Comparison of ENCODE assay signal across 1 cellular context in the genomic region with DNA sequence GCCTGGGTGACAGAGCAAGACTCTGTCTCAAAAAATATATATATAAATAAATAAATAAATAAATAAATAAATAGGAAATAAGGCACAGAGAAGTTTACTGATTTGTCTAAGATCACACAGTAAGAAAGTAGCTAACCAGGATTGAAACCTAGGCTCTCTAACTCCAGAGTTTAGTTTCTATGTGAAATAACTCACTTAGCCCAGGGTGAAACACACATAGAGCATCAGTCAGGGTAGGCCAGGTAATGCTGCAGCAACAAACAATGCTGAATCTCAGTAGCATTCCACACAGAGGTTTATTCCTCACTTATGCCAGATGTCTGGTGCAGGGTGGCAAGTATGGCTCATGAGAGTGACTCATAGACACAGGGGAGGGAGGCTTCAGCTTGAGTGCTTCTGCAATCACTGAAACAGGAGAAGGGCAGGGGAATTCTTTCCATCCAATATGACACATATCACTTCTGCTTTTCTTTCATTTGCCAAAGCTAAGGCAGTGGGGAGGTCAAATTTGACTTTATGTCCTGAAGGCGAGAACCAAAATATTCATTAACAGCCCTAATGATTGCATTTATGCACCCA.
TF ChIP-seq lines count a peak whose summit lies in the region.

No MANE protein-coding gene starts in this region.

TF ChIP-seq in HEK293, 187 proteins besides CTCF, POLR2A, EP300 and RAD21 (continued from another document and continues in another):
- TF ChIP-seq, protein P1, sequence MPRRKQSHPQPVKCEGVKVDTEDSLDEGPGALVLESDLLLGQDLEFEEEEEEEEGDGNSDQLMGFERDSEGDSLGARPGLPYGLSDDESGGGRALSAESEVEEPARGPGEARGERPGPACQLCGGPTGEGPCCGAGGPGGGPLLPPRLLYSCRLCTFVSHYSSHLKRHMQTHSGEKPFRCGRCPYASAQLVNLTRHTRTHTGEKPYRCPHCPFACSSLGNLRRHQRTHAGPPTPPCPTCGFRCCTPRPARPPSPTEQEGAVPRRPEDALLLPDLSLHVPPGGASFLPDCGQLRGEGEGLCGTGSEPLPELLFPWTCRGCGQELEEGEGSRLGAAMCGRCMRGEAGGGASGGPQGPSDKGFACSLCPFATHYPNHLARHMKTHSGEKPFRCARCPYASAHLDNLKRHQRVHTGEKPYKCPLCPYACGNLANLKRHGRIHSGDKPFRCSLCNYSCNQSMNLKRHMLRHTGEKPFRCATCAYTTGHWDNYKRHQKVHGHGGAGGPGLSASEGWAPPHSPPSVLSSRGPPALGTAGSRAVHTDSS (tag by site-specific recombination; IDR thresholded peaks at IDR 0.05): no peak
- TF ChIP-seq MYNN (tag by site-specific recombination; IDR thresholded peaks at IDR 0.05; ENCODE audit: borderline replicate concordance) (no peak), ZNF324 (tag by site-specific recombination; IDR thresholded peaks at IDR 0.05) (peak; percentile 60), ZNF433 (tag by site-specific recombination; IDR thresholded peaks at IDR 0.05; ENCODE audit: low read depth) (peak; percentile 79), WT1 (tag by site-specific recombination; IDR thresholded peaks at IDR 0.05) (peak; percentile 92), ZNF426 (tag by site-specific recombination; IDR thresholded peaks at IDR 0.05) (peak; percentile 83), ZNF571 (tag by site-specific recombination; IDR thresholded peaks at IDR 0.05) (no peak), ZNF423 (tag by site-specific recombination; IDR thresholded peaks at IDR 0.05) (no peak), ZBTB21 (tag by site-specific recombination; IDR thresholded peaks at IDR 0.05) (0 out of 2 replicates have a peak, but pooled peaks have one; percentile 44), ZNF341 (tag by site-specific recombination; IDR thresholded peaks at IDR 0.05; ENCODE audit: low read depth) (peak; percentile 13; the same call in 1 of the 2 replicates), SP2 (tag by site-specific recombination; IDR thresholded peaks at IDR 0.05) (no peak), ZNF626 (tag by site-specific recombination; IDR thresholded peaks at IDR 0.05) (no peak), MEIS1 (CRISPR knock-in tag; IDR thresholded peaks at IDR 0.05; ENCODE audit: borderline replicate concordance) (no peak), ZNF600 (tag by site-specific recombination; IDR thresholded peaks at IDR 0.05) (peak; percentile 48), RBAK (tag by site-specific recombination; IDR thresholded peaks at IDR 0.05) (peak; percentile 87), ZNF138 (tag by site-specific recombination; IDR thresholded peaks at IDR 0.05; ENCODE audit: borderline replicate concordance) (no peak), ZFP41 (tag by site-specific recombination; IDR thresholded peaks at IDR 0.05; ENCODE audit: borderline replicate concordance) (no peak), ZNF654 (tag by site-specific recombination; IDR thresholded peaks at IDR 0.05; ENCODE audit: low read depth) (no peak; the same call in 1 of the 2 replicates), ZSCAN16 (tag by site-specific recombination; IDR thresholded peaks at IDR 0.05) (no peak), ZNF768 (tag by site-specific recombination; IDR thresholded peaks at IDR 0.05) (peak; percentile 55; the same call in 1 of the 2 replicates), ZNF16 (tag by site-specific recombination; IDR thresholded peaks at IDR 0.05; ENCODE audit: low read depth) (no peak), ZNF561 (tag by site-specific recombination; IDR thresholded peaks at IDR 0.05; ENCODE audit: borderline replicate concordance) (no peak), ZNF174 (tag by site-specific recombination; IDR thresholded peaks at IDR 0.05) (no peak), ZFP37 (tag by site-specific recombination; IDR thresholded peaks at IDR 0.05) (no peak; the same call in 1 of the 2 replicates), ZNF623 (tag by site-specific recombination; IDR thresholded peaks at IDR 0.05) (peak; percentile 72), ZNF830 (tag by site-specific recombination; IDR thresholded peaks at IDR 0.05; ENCODE audit: low read depth) (no peak), TCF7L2 (IDR thresholded peaks at IDR 0.05; ENCODE audit: borderline replicate concordance, low read depth, low read length) (no peak), ZNF274 (IDR thresholded peaks at IDR 0.05; ENCODE audit: low read length) (no peak), ZNF274 (tag by site-specific recombination; IDR thresholded peaks at IDR 0.05; ENCODE audit: borderline replicate concordance) (no peak), ZXDB (tag by site-specific recombination; IDR thresholded peaks at IDR 0.05) (peak; percentile 63), HOXC10 (CRISPR knock-in tag; IDR thresholded peaks at IDR 0.05) (no peak), ZNF658 (tag by site-specific recombination; IDR thresholded peaks at IDR 0.05) (no peak), ZNF350 (tag by site-specific recombination; IDR thresholded peaks at IDR 0.05) (no peak), ZNF2 (tag by site-specific recombination; IDR thresholded peaks at IDR 0.05) (no peak), ZNF37A (tag by site-specific recombination; IDR thresholded peaks at IDR 0.05) (no peak), ZNF664 (tag by site-specific recombination; IDR thresholded peaks at IDR 0.05) (peak; percentile 81), ZNF785 (tag by site-specific recombination; IDR thresholded peaks at IDR 0.05) (no peak), SCRT2 (tag by site-specific recombination; IDR thresholded peaks at IDR 0.05) (no peak), ZEB2 (tag by site-specific recombination; IDR thresholded peaks at IDR 0.05) (peak; percentile 78), ZNF837 (tag by site-specific recombination; IDR thresholded peaks at IDR 0.05) (no peak), ZNF112 (tag by site-specific recombination; IDR thresholded peaks at IDR 0.05) (no peak), ZNF169 (tag by site-specific recombination; IDR thresholded peaks at IDR 0.05) (no peak), HOXD13 (CRISPR knock-in tag; IDR thresholded peaks at IDR 0.05; ENCODE audit: borderline replicate concordance) (no peak), SETDB1 (IDR thresholded peaks at IDR 0.05; ENCODE audit: insufficient read length, low read length) (peak; percentile 86), ZNF133 (tag by site-specific recombination; IDR thresholded peaks at IDR 0.05) (no peak), ZNF221 (tag by site-specific recombination; IDR thresholded peaks at IDR 0.05; ENCODE audit: borderline replicate concordance) (no peak)
- TF ChIP-seq, protein P2, sequence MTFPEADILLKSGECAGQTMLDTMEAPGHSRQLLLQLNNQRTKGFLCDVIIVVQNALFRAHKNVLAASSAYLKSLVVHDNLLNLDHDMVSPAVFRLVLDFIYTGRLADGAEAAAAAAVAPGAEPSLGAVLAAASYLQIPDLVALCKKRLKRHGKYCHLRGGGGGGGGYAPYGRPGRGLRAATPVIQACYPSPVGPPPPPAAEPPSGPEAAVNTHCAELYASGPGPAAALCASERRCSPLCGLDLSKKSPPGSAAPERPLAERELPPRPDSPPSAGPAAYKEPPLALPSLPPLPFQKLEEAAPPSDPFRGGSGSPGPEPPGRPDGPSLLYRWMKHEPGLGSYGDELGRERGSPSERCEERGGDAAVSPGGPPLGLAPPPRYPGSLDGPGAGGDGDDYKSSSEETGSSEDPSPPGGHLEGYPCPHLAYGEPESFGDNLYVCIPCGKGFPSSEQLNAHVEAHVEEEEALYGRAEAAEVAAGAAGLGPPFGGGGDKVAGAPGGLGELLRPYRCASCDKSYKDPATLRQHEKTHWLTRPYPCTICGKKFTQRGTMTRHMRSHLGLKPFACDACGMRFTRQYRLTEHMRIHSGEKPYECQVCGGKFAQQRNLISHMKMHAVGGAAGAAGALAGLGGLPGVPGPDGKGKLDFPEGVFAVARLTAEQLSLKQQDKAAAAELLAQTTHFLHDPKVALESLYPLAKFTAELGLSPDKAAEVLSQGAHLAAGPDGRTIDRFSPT (tag by site-specific recombination; IDR thresholded peaks at IDR 0.05): peak; percentile 69
- TF ChIP-seq, protein P3, sequence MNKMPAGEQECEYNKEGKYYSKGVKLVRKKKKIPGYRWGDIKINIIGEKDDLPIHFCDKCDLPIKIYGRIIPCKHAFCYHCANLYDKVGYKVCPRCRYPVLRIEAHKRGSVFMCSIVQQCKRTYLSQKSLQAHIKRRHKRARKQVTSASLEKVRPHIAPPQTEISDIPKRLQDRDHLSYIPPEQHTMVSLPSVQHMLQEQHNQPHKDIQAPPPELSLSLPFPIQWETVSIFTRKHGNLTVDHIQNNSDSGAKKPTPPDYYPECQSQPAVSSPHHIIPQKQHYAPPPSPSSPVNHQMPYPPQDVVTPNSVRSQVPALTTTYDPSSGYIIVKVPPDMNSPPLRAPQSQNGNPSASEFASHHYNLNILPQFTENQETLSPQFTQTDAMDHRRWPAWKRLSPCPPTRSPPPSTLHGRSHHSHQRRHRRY (tag by site-specific recombination; IDR thresholded peaks at IDR 0.05): no peak
- TF ChIP-seq, protein P4, sequence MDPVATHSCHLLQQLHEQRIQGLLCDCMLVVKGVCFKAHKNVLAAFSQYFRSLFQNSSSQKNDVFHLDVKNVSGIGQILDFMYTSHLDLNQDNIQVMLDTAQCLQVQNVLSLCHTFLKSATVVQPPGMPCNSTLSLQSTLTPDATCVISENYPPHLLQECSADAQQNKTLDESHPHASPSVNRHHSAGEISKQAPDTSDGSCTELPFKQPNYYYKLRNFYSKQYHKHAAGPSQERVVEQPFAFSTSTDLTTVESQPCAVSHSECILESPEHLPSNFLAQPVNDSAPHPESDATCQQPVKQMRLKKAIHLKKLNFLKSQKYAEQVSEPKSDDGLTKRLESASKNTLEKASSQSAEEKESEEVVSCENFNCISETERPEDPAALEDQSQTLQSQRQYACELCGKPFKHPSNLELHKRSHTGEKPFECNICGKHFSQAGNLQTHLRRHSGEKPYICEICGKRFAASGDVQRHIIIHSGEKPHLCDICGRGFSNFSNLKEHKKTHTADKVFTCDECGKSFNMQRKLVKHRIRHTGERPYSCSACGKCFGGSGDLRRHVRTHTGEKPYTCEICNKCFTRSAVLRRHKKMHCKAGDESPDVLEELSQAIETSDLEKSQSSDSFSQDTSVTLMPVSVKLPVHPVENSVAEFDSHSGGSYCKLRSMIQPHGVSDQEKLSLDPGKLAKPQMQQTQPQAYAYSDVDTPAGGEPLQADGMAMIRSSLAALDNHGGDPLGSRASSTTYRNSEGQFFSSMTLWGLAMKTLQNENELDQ (tag by site-specific recombination; IDR thresholded peaks at IDR 0.05; ENCODE audit: low read depth): no peak
- TF ChIP-seq, protein P5, sequence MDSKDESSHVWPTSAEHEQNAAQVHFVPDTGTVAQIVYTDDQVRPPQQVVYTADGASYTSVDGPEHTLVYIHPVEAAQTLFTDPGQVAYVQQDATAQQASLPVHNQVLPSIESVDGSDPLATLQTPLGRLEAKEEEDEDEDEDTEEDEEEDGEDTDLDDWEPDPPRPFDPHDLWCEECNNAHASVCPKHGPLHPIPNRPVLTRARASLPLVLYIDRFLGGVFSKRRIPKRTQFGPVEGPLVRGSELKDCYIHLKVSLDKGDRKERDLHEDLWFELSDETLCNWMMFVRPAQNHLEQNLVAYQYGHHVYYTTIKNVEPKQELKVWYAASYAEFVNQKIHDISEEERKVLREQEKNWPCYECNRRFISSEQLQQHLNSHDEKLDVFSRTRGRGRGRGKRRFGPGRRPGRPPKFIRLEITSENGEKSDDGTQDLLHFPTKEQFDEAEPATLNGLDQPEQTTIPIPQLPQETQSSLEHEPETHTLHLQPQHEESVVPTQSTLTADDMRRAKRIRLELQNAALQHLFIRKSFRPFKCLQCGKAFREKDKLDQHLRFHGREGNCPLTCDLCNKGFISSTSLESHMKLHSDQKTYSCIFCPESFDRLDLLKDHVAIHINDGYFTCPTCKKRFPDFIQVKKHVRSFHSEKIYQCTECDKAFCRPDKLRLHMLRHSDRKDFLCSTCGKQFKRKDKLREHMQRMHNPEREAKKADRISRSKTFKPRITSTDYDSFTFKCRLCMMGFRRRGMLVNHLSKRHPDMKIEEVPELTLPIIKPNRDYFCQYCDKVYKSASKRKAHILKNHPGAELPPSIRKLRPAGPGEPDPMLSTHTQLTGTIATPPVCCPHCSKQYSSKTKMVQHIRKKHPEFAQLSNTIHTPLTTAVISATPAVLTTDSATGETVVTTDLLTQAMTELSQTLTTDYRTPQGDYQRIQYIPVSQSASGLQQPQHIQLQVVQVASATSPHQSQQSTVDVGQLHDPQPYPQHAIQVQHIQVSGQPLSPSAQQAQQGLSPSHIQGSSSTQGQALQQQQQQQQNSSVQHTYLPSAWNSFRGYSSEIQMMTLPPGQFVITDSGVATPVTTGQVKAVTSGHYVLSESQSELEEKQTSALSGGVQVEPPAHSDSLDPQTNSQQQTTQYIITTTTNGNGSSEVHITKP (tag by site-specific recombination; IDR thresholded peaks at IDR 0.05): no peak
- TF ChIP-seq, protein P6, sequence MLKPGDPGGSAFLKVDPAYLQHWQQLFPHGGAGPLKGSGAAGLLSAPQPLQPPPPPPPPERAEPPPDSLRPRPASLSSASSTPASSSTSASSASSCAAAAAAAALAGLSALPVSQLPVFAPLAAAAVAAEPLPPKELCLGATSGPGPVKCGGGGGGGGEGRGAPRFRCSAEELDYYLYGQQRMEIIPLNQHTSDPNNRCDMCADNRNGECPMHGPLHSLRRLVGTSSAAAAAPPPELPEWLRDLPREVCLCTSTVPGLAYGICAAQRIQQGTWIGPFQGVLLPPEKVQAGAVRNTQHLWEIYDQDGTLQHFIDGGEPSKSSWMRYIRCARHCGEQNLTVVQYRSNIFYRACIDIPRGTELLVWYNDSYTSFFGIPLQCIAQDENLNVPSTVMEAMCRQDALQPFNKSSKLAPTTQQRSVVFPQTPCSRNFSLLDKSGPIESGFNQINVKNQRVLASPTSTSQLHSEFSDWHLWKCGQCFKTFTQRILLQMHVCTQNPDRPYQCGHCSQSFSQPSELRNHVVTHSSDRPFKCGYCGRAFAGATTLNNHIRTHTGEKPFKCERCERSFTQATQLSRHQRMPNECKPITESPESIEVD (tag by site-specific recombination; IDR thresholded peaks at IDR 0.05): no peak
- TF ChIP-seq, protein P7, sequence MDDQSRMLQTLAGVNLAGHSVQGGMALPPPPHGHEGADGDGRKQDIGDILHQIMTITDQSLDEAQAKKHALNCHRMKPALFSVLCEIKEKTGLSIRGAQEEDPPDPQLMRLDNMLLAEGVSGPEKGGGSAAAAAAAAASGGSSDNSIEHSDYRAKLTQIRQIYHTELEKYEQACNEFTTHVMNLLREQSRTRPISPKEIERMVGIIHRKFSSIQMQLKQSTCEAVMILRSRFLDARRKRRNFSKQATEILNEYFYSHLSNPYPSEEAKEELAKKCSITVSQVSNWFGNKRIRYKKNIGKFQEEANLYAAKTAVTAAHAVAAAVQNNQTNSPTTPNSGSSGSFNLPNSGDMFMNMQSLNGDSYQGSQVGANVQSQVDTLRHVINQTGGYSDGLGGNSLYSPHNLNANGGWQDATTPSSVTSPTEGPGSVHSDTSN (CRISPR knock-in tag; IDR thresholded peaks at IDR 0.05): no peak
- TF ChIP-seq, protein P8, sequence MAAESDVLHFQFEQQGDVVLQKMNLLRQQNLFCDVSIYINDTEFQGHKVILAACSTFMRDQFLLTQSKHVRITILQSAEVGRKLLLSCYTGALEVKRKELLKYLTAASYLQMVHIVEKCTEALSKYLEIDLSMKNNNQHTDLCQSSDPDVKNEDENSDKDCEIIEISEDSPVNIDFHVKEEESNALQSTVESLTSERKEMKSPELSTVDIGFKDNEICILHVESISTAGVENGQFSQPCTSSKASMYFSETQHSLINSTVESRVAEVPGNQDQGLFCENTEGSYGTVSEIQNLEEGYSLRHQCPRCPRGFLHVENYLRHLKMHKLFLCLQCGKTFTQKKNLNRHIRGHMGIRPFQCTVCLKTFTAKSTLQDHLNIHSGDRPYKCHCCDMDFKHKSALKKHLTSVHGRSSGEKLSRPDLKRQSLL (tag by site-specific recombination; IDR thresholded peaks at IDR 0.05): no peak
